5 cellular contexts compared by ENCODE assay signal in the genomic region with DNA sequence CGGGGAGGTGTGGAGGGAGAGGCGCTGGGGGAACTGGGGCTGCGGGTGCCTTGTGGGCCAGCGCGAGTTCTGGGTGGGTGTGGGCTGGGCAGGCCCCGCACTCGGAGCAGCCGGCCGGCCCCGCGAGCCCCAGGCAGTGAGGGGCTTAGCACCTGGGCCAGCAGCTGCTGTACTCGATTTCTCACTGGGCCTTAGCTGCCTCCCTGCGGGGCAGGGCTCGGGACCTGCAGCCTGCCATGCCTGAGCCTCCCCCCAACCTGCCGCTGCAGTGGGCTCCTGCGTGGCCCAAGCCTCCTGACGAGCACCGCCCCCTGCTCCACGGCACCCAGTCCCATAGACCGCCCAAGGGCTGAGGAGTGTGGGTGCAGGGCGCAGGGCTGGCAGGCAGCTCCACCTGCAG.
"Had no signal": no experiment of that assay in that cellular context is flagged by ENCODE, and none has a peak within 500 bp of the region (broad histone marks: within the 10 kb centered on the region; RNA-seq: fewer than 3 reads in every experiment).

No MANE protein-coding gene starts in this region.

- H3K4me1 Mint-ChIP-seq: GM23338 had no signal

- H2AFZ ChIP-seq: GM23338 had no signal

- H3K4me3 ChIP-seq: GM23338, K562 had no signal

- H3K27ac Mint-ChIP-seq: GM23338, H9 had no signal

- ATAC-seq: GM23338, K562 had no signal

- H3K4me2 ChIP-seq: GM23338 had no signal

- H3K9me3 Mint-ChIP-seq: GM23338 had no signal

- H3K4me3 Mint-ChIP-seq: GM23338, H9 had no signal

- DNase-seq: H9, HCEC 1CT, IMR-90 had no signal
